17 cellular contexts compared by ENCODE assay signal in the genomic region with DNA sequence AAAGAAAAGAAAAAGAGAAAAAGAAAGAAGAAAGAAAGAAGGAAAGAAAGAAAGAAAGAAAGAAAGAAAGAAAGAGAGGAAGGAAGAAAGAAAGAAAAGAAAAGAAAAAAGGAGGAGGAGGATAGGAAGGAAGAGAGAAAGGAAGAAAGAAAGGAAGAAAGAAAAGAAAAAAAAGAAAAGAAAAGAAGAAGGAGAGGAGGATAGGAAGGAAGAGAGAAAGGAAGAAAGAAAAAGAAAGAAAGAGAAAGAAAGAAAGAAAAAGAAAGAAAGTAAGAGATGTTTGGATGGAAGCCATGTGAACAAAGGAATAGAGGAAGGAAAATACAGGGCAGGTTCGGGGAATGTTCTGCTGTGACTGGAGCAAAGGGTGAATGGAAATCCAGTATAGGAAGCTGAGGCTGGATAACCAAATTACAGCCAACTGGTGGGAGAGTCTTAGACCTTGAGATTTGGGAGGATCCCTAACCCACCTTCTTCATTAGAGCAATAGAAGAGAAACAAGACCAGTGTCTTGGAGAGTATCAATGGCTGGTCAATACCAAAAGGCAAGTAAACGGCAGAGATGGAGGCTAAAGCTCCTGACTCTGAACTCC.
DNase-seq lines count a peak whose midpoint lies in the region; ATAC-seq and TF ChIP-seq lines count a peak whose summit lies in the region.
"Had no signal": no experiment of that assay in that cellular context is flagged by ENCODE, and none has a peak within 500 bp of the region (broad histone marks: within the 10 kb centered on the region; RNA-seq: fewer than 3 reads in every experiment).

No MANE protein-coding gene starts in this region.

- H3K9me3 Mint-ChIP-seq in T-helper 1 cell treated with Interleukin-12 subunit alpha and Interleukin-12 subunit beta and Interleukin-4 antibody, amounts not matched to agents 30 μg/mL and 1 μg/mL, for 36 hours: peaks cover 5% of the 10 kb centered on the region
- peaks cover 8% of the 10 kb centered on the region for H3K9me3 Mint-ChIP-seq in endothelial cell (ENCODE audit: unreplicated experiment)
- H3K9me3 Mint-ChIP-seq in stimulated activated memory B cell treated with anti-CD40 and anti-IgM and Interleukin-4, amounts not matched to agents 10 μg/mL and 1 μg/mL and 100 μg/mL, for 72 hours: peaks cover 17% of the 10 kb centered on the region
- H3K9me3 Mint-ChIP-seq: HFFc6 had no signal

- POLR2A ChIA-PET in HEK293 (lab: Yijun Ruan, JAX): no interaction called here

- H3K36me3 ChIP-seq in HEK293 (ENCODE audit: control insufficient read depth in 2 of 2, insufficient read depth in 1 of 2, low read length in 2 of 2): no peaks in the 10 kb centered on the region

- H3K36me3 Mint-ChIP-seq in T-helper 1 cell treated with Interleukin-12 subunit alpha and Interleukin-12 subunit beta and Interleukin-4 antibody, amounts not matched to agents 30 μg/mL and 1 μg/mL, for 36 hours (ENCODE audit: low read depth): peaks cover 1% of the 10 kb centered on the region
- H3K36me3 Mint-ChIP-seq in endothelial cell (ENCODE audit: low read depth, unreplicated experiment): peaks cover 14% of the 10 kb centered on the region
- H3K36me3 Mint-ChIP-seq in stimulated activated memory B cell treated with anti-CD40 and anti-IgM and Interleukin-4, amounts not matched to agents 10 μg/mL and 1 μg/mL and 100 μg/mL, for 72 hours: no peaks in the 10 kb centered on the region

- no peak overlapping the region for H3K4me3 ChIP-seq in HEK293 (ENCODE audit: low read depth, low read length)

- DNase-seq in T-helper 1 cell: no peak
- no peak for DNase-seq in endothelial cell (ENCODE audit: low spot score)
- DNase-seq in left colon: no peak
- no peak for DNase-seq in NCI-H510A treated with DMSO at 0.1 percent for 48 hours (lab: John Stamatoyannopoulos, UW)
- DNase-seq: AML-193, GDM1, H7, HFFc6, Kasumi-1, NCI-H1694 treated with DMSO at 0.1 percent for 48 hours, SIG-M5 had no signal

- CTCF ChIA-PET in HEK293 (lab: Yijun Ruan, JAX): no interaction called here

- H3K27ac ChIP-seq in HEK293 (ENCODE audit: extremely low read depth, low read depth, low read length): no peak overlapping the region
- H3K27ac ChIP-seq: C4-2B had no signal

- H3K4me1 ChIP-seq in HEK293 (ENCODE audit: control insufficient read depth, insufficient read depth, low read length): no peaks in the 10 kb centered on the region

- ATAC-seq in stimulated activated memory B cell treated with anti-CD40 and anti-IgM and Interleukin-4, amounts not matched to agents 10 μg/mL and 1 μg/mL and 100 μg/mL, for 72 hours: peak; percentile 12
- ATAC-seq in left colon: no peak
- ATAC-seq: Panc1, SK-N-SH treated with all-trans-retinoic acid at 6 μM for 48 hours had no signal

- peak overlapping the region; percentile 49 for H3K27ac Mint-ChIP-seq in T-helper 1 cell treated with Interleukin-12 subunit alpha and Interleukin-12 subunit beta and Interleukin-4 antibody, amounts not matched to agents 30 μg/mL and 1 μg/mL, for 36 hours
- peak overlapping the region; percentile 89 for H3K27ac Mint-ChIP-seq in endothelial cell (ENCODE audit: unreplicated experiment)
- H3K27ac Mint-ChIP-seq in stimulated activated memory B cell treated with anti-CD40 and anti-IgM and Interleukin-4, amounts not matched to agents 10 μg/mL and 1 μg/mL and 100 μg/mL, for 72 hours: no peak overlapping the region
- H3K27ac Mint-ChIP-seq: HFFc6 had no signal

- no peaks in the 10 kb centered on the region for H3K9me3 ChIP-seq in HEK293 (ENCODE audit: control insufficient read depth, insufficient read depth, low read depth, low read length)

- H3K27me3 Mint-ChIP-seq in T-helper 1 cell treated with Interleukin-12 subunit alpha and Interleukin-12 subunit beta and Interleukin-4 antibody, amounts not matched to agents 30 μg/mL and 1 μg/mL, for 36 hours (ENCODE audit: low read depth): peaks cover 33% of the 10 kb centered on the region
- peaks cover 7% of the 10 kb centered on the region for H3K27me3 Mint-ChIP-seq in endothelial cell (ENCODE audit: unreplicated experiment)
- peaks cover 16% of the 10 kb centered on the region for H3K27me3 Mint-ChIP-seq in stimulated activated memory B cell treated with anti-CD40 and anti-IgM and Interleukin-4, amounts not matched to agents 10 μg/mL and 1 μg/mL and 100 μg/mL, for 72 hours

- TF ChIP-seq CTCF in HEK293 (tag by site-specific recombination; IDR thresholded peaks at IDR 0.05) (no peak), endothelial cell (IDR thresholded peaks at IDR 0.05; ENCODE audit: unreplicated experiment) (no peak)

- intact Hi-C loops in left colon (cut with DNase I, micrococcal nuclease): no loop called here

- no peak overlapping the region for H3K4me3 Mint-ChIP-seq in T-helper 1 cell treated with Interleukin-12 subunit alpha and Interleukin-12 subunit beta and Interleukin-4 antibody, amounts not matched to agents 30 μg/mL and 1 μg/mL, for 36 hours
- no peak overlapping the region for H3K4me3 Mint-ChIP-seq in endothelial cell (ENCODE audit: unreplicated experiment)
- no peak overlapping the region for H3K4me3 Mint-ChIP-seq in stimulated activated memory B cell treated with anti-CD40 and anti-IgM and Interleukin-4, amounts not matched to agents 10 μg/mL and 1 μg/mL and 100 μg/mL, for 72 hours
- H3K4me3 Mint-ChIP-seq: HFFc6 had no signal

- H3K4me1 Mint-ChIP-seq in T-helper 1 cell treated with Interleukin-12 subunit alpha and Interleukin-12 subunit beta and Interleukin-4 antibody, amounts not matched to agents 30 μg/mL and 1 μg/mL, for 36 hours (ENCODE audit: low read depth): no peaks in the 10 kb centered on the region
- H3K4me1 Mint-ChIP-seq in endothelial cell (ENCODE audit: unreplicated experiment): peaks cover 64% of the 10 kb centered on the region
- no peaks in the 10 kb centered on the region for H3K4me1 Mint-ChIP-seq in stimulated activated memory B cell treated with anti-CD40 and anti-IgM and Interleukin-4, amounts not matched to agents 10 μg/mL and 1 μg/mL and 100 μg/mL, for 72 hours

TF ChIP-seq in HEK293, 187 proteins besides CTCF, POLR2A, EP300 and RAD21:
- TF ChIP-seq ZFP41 (tag by site-specific recombination; IDR thresholded peaks at IDR 0.05; ENCODE audit: borderline replicate concordance) (no peak), ZNF341 (tag by site-specific recombination; IDR thresholded peaks at IDR 0.05; ENCODE audit: low read depth) (no peak), ZNF311 (tag by site-specific recombination; IDR thresholded peaks at IDR 0.05; ENCODE audit: borderline replicate concordance) (no peak), ZNF366 (tag by site-specific recombination; conservative IDR thresholded peaks at IDR 0.05) (0 out of 2 replicates have a peak, but pooled peaks have one; percentile 22), ZNF555 (tag by site-specific recombination; conservative IDR thresholded peaks at IDR 0.05) (no peak), ZNF354C (tag by site-specific recombination; IDR thresholded peaks at IDR 0.05; ENCODE audit: borderline replicate concordance, low read depth) (no peak)
- TF ChIP-seq, protein P1, sequence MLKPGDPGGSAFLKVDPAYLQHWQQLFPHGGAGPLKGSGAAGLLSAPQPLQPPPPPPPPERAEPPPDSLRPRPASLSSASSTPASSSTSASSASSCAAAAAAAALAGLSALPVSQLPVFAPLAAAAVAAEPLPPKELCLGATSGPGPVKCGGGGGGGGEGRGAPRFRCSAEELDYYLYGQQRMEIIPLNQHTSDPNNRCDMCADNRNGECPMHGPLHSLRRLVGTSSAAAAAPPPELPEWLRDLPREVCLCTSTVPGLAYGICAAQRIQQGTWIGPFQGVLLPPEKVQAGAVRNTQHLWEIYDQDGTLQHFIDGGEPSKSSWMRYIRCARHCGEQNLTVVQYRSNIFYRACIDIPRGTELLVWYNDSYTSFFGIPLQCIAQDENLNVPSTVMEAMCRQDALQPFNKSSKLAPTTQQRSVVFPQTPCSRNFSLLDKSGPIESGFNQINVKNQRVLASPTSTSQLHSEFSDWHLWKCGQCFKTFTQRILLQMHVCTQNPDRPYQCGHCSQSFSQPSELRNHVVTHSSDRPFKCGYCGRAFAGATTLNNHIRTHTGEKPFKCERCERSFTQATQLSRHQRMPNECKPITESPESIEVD (tag by site-specific recombination; IDR thresholded peaks at IDR 0.05): no peak
- TF ChIP-seq, protein P2, sequence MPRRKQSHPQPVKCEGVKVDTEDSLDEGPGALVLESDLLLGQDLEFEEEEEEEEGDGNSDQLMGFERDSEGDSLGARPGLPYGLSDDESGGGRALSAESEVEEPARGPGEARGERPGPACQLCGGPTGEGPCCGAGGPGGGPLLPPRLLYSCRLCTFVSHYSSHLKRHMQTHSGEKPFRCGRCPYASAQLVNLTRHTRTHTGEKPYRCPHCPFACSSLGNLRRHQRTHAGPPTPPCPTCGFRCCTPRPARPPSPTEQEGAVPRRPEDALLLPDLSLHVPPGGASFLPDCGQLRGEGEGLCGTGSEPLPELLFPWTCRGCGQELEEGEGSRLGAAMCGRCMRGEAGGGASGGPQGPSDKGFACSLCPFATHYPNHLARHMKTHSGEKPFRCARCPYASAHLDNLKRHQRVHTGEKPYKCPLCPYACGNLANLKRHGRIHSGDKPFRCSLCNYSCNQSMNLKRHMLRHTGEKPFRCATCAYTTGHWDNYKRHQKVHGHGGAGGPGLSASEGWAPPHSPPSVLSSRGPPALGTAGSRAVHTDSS (tag by site-specific recombination; IDR thresholded peaks at IDR 0.05): no peak
TF ChIP-seq in HEK293: peak in this region for 1.
